Comparison of ENCODE assay signal across 30 cellular contexts in the genomic region with DNA sequence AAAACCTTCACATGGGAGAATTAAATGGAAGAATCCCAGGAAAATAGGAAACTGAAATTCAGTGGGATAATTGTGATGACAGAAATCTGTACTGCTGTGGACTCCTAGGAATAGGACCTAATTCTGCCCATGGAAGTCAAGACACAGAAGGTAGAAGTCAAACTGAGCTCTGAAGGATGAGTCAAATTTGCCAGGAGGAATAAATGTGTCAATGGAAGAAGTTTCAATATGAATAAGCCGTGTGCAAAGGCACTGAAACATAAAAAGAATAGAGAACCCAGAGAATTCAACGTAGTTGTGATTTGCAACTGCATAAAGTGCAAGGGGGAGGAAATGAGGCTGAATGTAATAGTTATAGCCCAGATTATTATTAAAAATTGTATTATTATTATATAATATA. TPM values are rescaled to one million over a fixed set of nuclear protein-coding genes. Genes with fewer than 3 reads are reported as not detected.
DNase-seq lines count a peak whose midpoint lies in the region; ATAC-seq lines count a peak whose summit lies in the region.
"Had no signal": no experiment of that assay in that cellular context is flagged by ENCODE, and none has a peak within 500 bp of the region (broad histone marks: within the 10 kb centered on the region; RNA-seq: fewer than 3 reads in every experiment).

No MANE protein-coding gene starts in this region.

- no peaks in the 10 kb centered on the region for H3K36me3 Mint-ChIP-seq in activated CD4-positive, alpha-beta memory T cell treated with anti-CD3 and anti-CD28 coated beads for 36 hours
- H3K36me3 Mint-ChIP-seq in activated CD4-positive, alpha-beta memory T cell treated with anti-CD3 and anti-CD28 coated beads, Interleukin-2, amount 10 ng/mL, durations not matched to agents 7 days and 5 days (ENCODE audit: low read depth): no peaks in the 10 kb centered on the region
- H3K36me3 Mint-ChIP-seq: activated naive CD8-positive, alpha-beta T cell; CD8-positive, alpha-beta memory T cell had no signal

- peak overlapping the region; percentile 10 for H3K4me3 Mint-ChIP-seq in activated CD4-positive, alpha-beta memory T cell treated with anti-CD3 and anti-CD28 coated beads for 36 hours
- H3K4me3 Mint-ChIP-seq in activated CD4-positive, alpha-beta memory T cell treated with anti-CD3 and anti-CD28 coated beads, Interleukin-2, amount 10 ng/mL, durations not matched to agents 7 days and 5 days: no peak overlapping the region
- H3K4me3 Mint-ChIP-seq: activated naive CD8-positive, alpha-beta T cell; CD8-positive, alpha-beta memory T cell; IgD-negative memory B cell; nephron; stimulated activated memory B cell treated with anti-CD40 and anti-IgM and Interleukin-4, amounts not matched to agents 10 μg/mL and 1 μg/mL and 100 μg/mL, for 72 hours; T-helper 2 cell treated with Interferon-gamma antibody and Interleukin-4, amounts not matched to agents 5 μg/mL and 100 μg/mL, for 36 hours had no signal

- DNase-seq in activated CD4-positive, alpha-beta memory T cell treated with anti-CD3 and anti-CD28 coated beads for 36 hours: no peak
- DNase-seq in activated CD4-positive, alpha-beta memory T cell treated with anti-CD3 and anti-CD28 coated beads, Interleukin-2, amount 10 ng/mL, durations not matched to agents 7 days and 5 days: no peak
- DNase-seq in KBM-7 (no peak), NCI-H2196 (lab: John Stamatoyannopoulos, UW; ENCODE audit: unreplicated experiment) (no peak)
- no peak for DNase-seq in effector CD4-positive, alpha-beta T cell
- DNase-seq: activated T-cell treated with anti-CD3 and anti-CD28 coated beads, Interleukin-2, amount 50 U/mL, for 1 hour; CD8-positive, alpha-beta memory T cell; central memory CD4-positive, alpha-beta T cell; dermis blood vessel endothelial cell; lower lobe of right lung; mucosa of descending colon; NCI-H1105; NCI-H2029 treated with DMSO at 0.1 percent for 48 hours; NCI-H345; NCI-H748 treated with DMSO at 0.1 percent for 48 hours; spleen; stimulated activated CD4-positive, alpha-beta T cell treated with anti-CD3 and anti-CD28 coated beads, Interleukin-2, amount 100 ng/mL, for 48 hours; testis; uterus had no signal

- intact Hi-C loops in activated CD4-positive, alpha-beta memory T cell treated with anti-CD3 and anti-CD28 coated beads for 36 hours (cut with micrococcal nuclease): no loop called here

- H3K27me3 Mint-ChIP-seq in activated CD4-positive, alpha-beta memory T cell treated with anti-CD3 and anti-CD28 coated beads for 36 hours: peaks cover 2% of the 10 kb centered on the region
- peaks cover 3% of the 10 kb centered on the region for H3K27me3 Mint-ChIP-seq in activated CD4-positive, alpha-beta memory T cell treated with anti-CD3 and anti-CD28 coated beads, Interleukin-2, amount 10 ng/mL, durations not matched to agents 7 days and 5 days
- H3K27me3 Mint-ChIP-seq: activated naive CD8-positive, alpha-beta T cell; IgD-negative memory B cell; stimulated activated memory B cell treated with anti-CD40 and anti-IgM and Interleukin-4, amounts not matched to agents 10 μg/mL and 1 μg/mL and 100 μg/mL, for 72 hours had no signal

- peak overlapping the region; percentile 47 for H3K27ac Mint-ChIP-seq in activated CD4-positive, alpha-beta memory T cell treated with anti-CD3 and anti-CD28 coated beads for 36 hours
- H3K27ac Mint-ChIP-seq in activated CD4-positive, alpha-beta memory T cell treated with anti-CD3 and anti-CD28 coated beads, Interleukin-2, amount 10 ng/mL, durations not matched to agents 7 days and 5 days: no peak overlapping the region
- H3K27ac Mint-ChIP-seq: activated naive CD8-positive, alpha-beta T cell; CD8-positive, alpha-beta memory T cell; IgD-negative memory B cell; nephron; stimulated activated memory B cell treated with anti-CD40 and anti-IgM and Interleukin-4, amounts not matched to agents 10 μg/mL and 1 μg/mL and 100 μg/mL, for 72 hours; T-helper 2 cell treated with Interferon-gamma antibody and Interleukin-4, amounts not matched to agents 5 μg/mL and 100 μg/mL, for 36 hours had no signal

- POLR2A ChIA-PET in activated CD4-positive, alpha-beta memory T cell treated with anti-CD3 and anti-CD28 coated beads for 36 hours (lab: Charles Lee): no interaction called here
- POLR2A ChIA-PET in activated CD4-positive, alpha-beta memory T cell treated with anti-CD3 and anti-CD28 coated beads, Interleukin-2, amount 10 ng/mL, durations not matched to agents 7 days and 5 days (lab: Charles Lee): no interaction called here

- H3K4me1 Mint-ChIP-seq in activated CD4-positive, alpha-beta memory T cell treated with anti-CD3 and anti-CD28 coated beads for 36 hours (ENCODE audit: low read depth): peaks cover 6% of the 10 kb centered on the region
- peaks cover 6% of the 10 kb centered on the region for H3K4me1 Mint-ChIP-seq in activated CD4-positive, alpha-beta memory T cell treated with anti-CD3 and anti-CD28 coated beads, Interleukin-2, amount 10 ng/mL, durations not matched to agents 7 days and 5 days
- H3K4me1 Mint-ChIP-seq: CD8-positive, alpha-beta memory T cell had no signal

- CTCF ChIA-PET in activated CD4-positive, alpha-beta memory T cell treated with anti-CD3 and anti-CD28 coated beads for 36 hours (lab: Charles Lee): interaction anchor here (1.0 kb wide), 1 partner anchor 12 kb away, joined by 4 read pairs; no protein-coding TSS in a partner anchor
- CTCF ChIA-PET in activated CD4-positive, alpha-beta memory T cell treated with anti-CD3 and anti-CD28 coated beads, Interleukin-2, amount 10 ng/mL, durations not matched to agents 7 days and 5 days (lab: Charles Lee): no interaction called here

- ATAC-seq in GM18861 (IDR thresholded peaks at IDR 0.05; ENCODE audit: unreplicated experiment): peak; percentile 47
- ATAC-seq in HG02870 (IDR thresholded peaks at IDR 0.05; ENCODE audit: unreplicated experiment): peak; percentile 70
- peak; percentile 83 for ATAC-seq in HG03575 (IDR thresholded peaks at IDR 0.05; ENCODE audit: extremely low read depth, insufficient number of reproducible peaks, low FRiP score, unreplicated experiment)
- ATAC-seq: A549; lower lobe of right lung; mucosa of descending colon; stimulated activated memory B cell treated with anti-CD40 and anti-IgM and Interleukin-4, amounts not matched to agents 10 μg/mL and 1 μg/mL and 100 μg/mL, for 72 hours had no signal

- no peaks in the 10 kb centered on the region for H3K9me3 Mint-ChIP-seq in activated CD4-positive, alpha-beta memory T cell treated with anti-CD3 and anti-CD28 coated beads for 36 hours
- no peaks in the 10 kb centered on the region for H3K9me3 Mint-ChIP-seq in activated CD4-positive, alpha-beta memory T cell treated with anti-CD3 and anti-CD28 coated beads, Interleukin-2, amount 10 ng/mL, durations not matched to agents 7 days and 5 days
- H3K9me3 Mint-ChIP-seq: CD8-positive, alpha-beta memory T cell; IgD-negative memory B cell; nephron; stimulated activated memory B cell treated with anti-CD40 and anti-IgM and Interleukin-4, amounts not matched to agents 10 μg/mL and 1 μg/mL and 100 μg/mL, for 72 hours; T-helper 2 cell treated with Interferon-gamma antibody and Interleukin-4, amounts not matched to agents 5 μg/mL and 100 μg/mL, for 36 hours had no signal

- in situ Hi-C loops in KBM-7 (cut with MboI; ENCODE audit: low pct_unique_long_range_greater_than_20kb, low sequenced_read_pairs): no loop called here

RNA-seq across cellular contexts. Expression of gene ENAM, which starts 11.6 kb away (rescaled TPM):
- not detected for total RNA-seq in activated CD4-positive, alpha-beta memory T cell treated with anti-CD3 and anti-CD28 coated beads for 36 hours
- total RNA-seq in activated CD4-positive, alpha-beta memory T cell treated with anti-CD3 and anti-CD28 coated beads, Interleukin-2, amount 10 ng/mL, durations not matched to agents 7 days and 5 days: not detected
- total RNA-seq: CD8-positive, alpha-beta memory T cell; dermis blood vessel endothelial cell; mucosa of descending colon; osteocyte had no signal

RNA-seq across cellular contexts. Expression of gene JCHAIN, which starts 26.1 kb away (rescaled TPM):
- not detected for total RNA-seq in activated CD4-positive, alpha-beta memory T cell treated with anti-CD3 and anti-CD28 coated beads for 36 hours
- total RNA-seq in activated CD4-positive, alpha-beta memory T cell treated with anti-CD3 and anti-CD28 coated beads, Interleukin-2, amount 10 ng/mL, durations not matched to agents 7 days and 5 days: under 1 TPM in 1 of 2 experiments, not detected in 1; 0.35 TPM
- total RNA-seq: CD8-positive, alpha-beta memory T cell; dermis blood vessel endothelial cell; kidney epithelial cell; osteocyte had no signal

RNA-seq across cellular contexts. Expression of gene AMBN, which starts 48.1 kb away (rescaled TPM):
- total RNA-seq in activated CD4-positive, alpha-beta memory T cell treated with anti-CD3 and anti-CD28 coated beads for 36 hours: not detected
- not detected for total RNA-seq in activated CD4-positive, alpha-beta memory T cell treated with anti-CD3 and anti-CD28 coated beads, Interleukin-2, amount 10 ng/mL, durations not matched to agents 7 days and 5 days
- total RNA-seq: CD8-positive, alpha-beta memory T cell; dermis blood vessel endothelial cell; kidney epithelial cell; lower lobe of right lung; mucosa of descending colon; osteocyte; spleen; uterus had no signal

RNA-seq across cellular contexts. Expression of gene UTP3, which starts 48.1 kb away (rescaled TPM):
- 10 to 100 TPM; 33.6 to 35.5 TPM for total RNA-seq in activated CD4-positive, alpha-beta memory T cell treated with anti-CD3 and anti-CD28 coated beads for 36 hours
- 10 to 100 TPM; 28.7 to 28.9 TPM for total RNA-seq in activated CD4-positive, alpha-beta memory T cell treated with anti-CD3 and anti-CD28 coated beads, Interleukin-2, amount 10 ng/mL, durations not matched to agents 7 days and 5 days
